ENCODE assay signal across 16 cellular contexts in the genomic region with DNA sequence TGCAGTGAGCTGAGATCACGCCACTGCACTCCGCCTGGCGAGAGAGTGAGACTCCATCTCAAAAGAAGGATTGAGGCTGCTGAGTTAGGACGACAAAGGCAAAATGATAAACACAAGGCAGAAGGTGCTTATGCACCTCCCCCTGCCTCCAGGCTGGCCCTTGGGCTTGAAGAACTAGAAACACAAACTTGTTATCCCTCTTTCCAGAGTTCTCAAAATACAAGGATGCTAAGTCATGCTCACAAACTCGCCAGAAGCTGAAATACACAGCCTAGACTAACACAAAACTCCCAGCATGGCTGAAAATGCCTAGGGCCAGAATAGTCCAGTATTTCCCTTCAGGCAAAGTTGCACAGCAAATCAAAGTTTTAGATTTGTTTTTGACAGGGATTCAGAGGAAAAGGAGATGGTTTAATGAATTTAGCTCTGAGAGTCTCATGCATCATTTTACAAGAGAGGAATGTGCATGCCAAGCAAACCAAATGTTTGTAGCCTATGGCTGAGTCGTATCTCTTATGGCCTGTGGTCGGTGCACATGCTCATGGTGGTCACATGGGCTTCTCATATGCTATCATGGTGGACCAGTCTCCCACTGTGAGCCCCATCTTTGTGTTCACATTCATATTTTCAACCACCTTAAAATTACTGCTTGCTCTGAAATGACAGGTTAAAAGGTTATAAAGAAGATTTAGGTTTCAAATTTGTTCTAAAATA. TPM values are rescaled to one million over a fixed set of nuclear protein-coding genes. Genes with fewer than 3 reads are reported as not detected.
DNase-seq lines count a peak whose midpoint lies in the region; ATAC-seq and TF ChIP-seq lines count a peak whose summit lies in the region.
"Had no signal": no experiment of that assay in that cellular context is flagged by ENCODE, and none has a peak within 500 bp of the region (broad histone marks: within the 10 kb centered on the region; RNA-seq: fewer than 3 reads in every experiment).

No MANE protein-coding gene starts in this region.

- no peaks in the 10 kb centered on the region for H4K20me1 ChIP-seq in IMR-90 (ENCODE audit: insufficient read depth, low read length)

- H3K4me2 ChIP-seq in IMR-90 (ENCODE audit: low read depth, low read length): no peak overlapping the region
- no peak overlapping the region for H3K4me2 ChIP-seq in trophoblast cell (ENCODE audit: low read length)

- in situ Hi-C loops in IMR-90 (cut with MboI; ENCODE audit: low sequenced_read_pairs): no loop called here

- TF ChIP-seq CTCF in IMR-90 (conservative IDR thresholded peaks at IDR 0.05; ENCODE audit: low read depth, low read length) (no peak), Peyer's patch (IDR thresholded peaks at IDR 0.05) (no peak)

- dilution Hi-C loops in IMR-90 (cut with HindIII; ENCODE audit: low sequenced_read_pairs, unreplicated experiment): no loop called here

- H2BK20ac ChIP-seq in IMR-90 (ENCODE audit: low read depth, low read length): peak overlapping the region; percentile 82

- H3K23ac ChIP-seq in IMR-90 (ENCODE audit: low read depth, low read length) (peak overlapping the region; percentile 86; the same call in 1 of the 2 replicates), trophoblast cell (ENCODE audit: low read length) (no peak overlapping the region)

- H4K91ac ChIP-seq in IMR-90 (ENCODE audit: insufficient read depth, low read depth, low read length): 0 out of 2 replicates have a peak overlapping the region, but pooled peaks have one; percentile 4
- no peak overlapping the region for H4K91ac ChIP-seq in trophoblast cell (ENCODE audit: low read depth, low read length)

- H3K27me3 Mint-ChIP-seq in activated T-cell treated with anti-CD3 and anti-CD28 coated beads, Interleukin-2, amount 50 U/mL, for 72 hours (ENCODE audit: low read depth): no peaks in the 10 kb centered on the region
- no peaks in the 10 kb centered on the region for H3K27me3 Mint-ChIP-seq in activated T-cell treated with anti-CD3 and anti-CD28 coated beads, Interleukin-2, amount 50 U/mL, for 4 hours (ENCODE audit: low read depth)
- no peaks in the 10 kb centered on the region for H3K27me3 Mint-ChIP-seq in activated naive CD8-positive, alpha-beta T cell treated with anti-CD3 and anti-CD28 coated beads for 36 hours

- H3K18ac ChIP-seq in IMR-90 (ENCODE audit: low read depth, low read length) (no peak overlapping the region), trophoblast cell (ENCODE audit: low read length) (no peak overlapping the region)

- H3K27ac Mint-ChIP-seq in activated T-cell treated with anti-CD3 and anti-CD28 coated beads, Interleukin-2, amount 50 U/mL, for 72 hours: peak overlapping the region; percentile 60
- H3K27ac Mint-ChIP-seq in activated naive CD8-positive, alpha-beta T cell treated with anti-CD3 and anti-CD28 coated beads for 36 hours: no peak overlapping the region

- BruUV-seq in IMR-90 (replicated peaks; lab: Mats Ljungman, UMichigan): no TSS peak

- H4K5ac ChIP-seq in IMR-90 (ENCODE audit: low read depth, low read length): 0 out of 2 replicates have a peak overlapping the region, but pooled peaks have one; percentile 3

- ATAC-seq in activated T-cell treated with anti-CD3 and anti-CD28 coated beads, Interleukin-2, amount 50 U/mL, for 72 hours (replicated peaks in 1 of 2): peak; percentile 69 to 74
- ATAC-seq in activated T-cell treated with anti-CD3 and anti-CD28 coated beads, Interleukin-2, amount 50 U/mL, for 4 hours: no peak
- ATAC-seq in IMR-90 (ENCODE audit: low read depth): peak; percentile 59
- ATAC-seq: left colon had no signal

- no peak overlapping the region for H4K12ac ChIP-seq in trophoblast cell (ENCODE audit: low read depth, low read length)

- POLR2A ChIA-PET in IMR-90 (lab: Charles Lee; ENCODE audit: unreplicated experiment): no interaction called here

- H3K4me1 ChIP-seq in IMR-90 (ENCODE audit: control insufficient read depth, insufficient read depth, low read length) (peaks cover 11% of the 10 kb centered on the region), trophoblast cell (ENCODE audit: control insufficient read depth in 1 of 2, insufficient read depth in 2 of 2, low read length in 2 of 2) (peaks cover 0 to 4% of the 10 kb centered on the region in 2 experiments), Peyer's patch (no peaks in the 10 kb centered on the region)

- no peaks in the 10 kb centered on the region for H3K36me3 ChIP-seq in IMR-90 (ENCODE audit: control insufficient read depth, insufficient read depth, low read length)
- H3K36me3 ChIP-seq in trophoblast cell (ENCODE audit: control insufficient read depth in 1 of 2, insufficient read depth in 2 of 2, low read length in 2 of 2): no peaks in the 10 kb centered on the region
- H3K36me3 ChIP-seq in Peyer's patch: peaks cover 0 to 13% (median 0%) of the 10 kb centered on the region in 3 donors
- H3K36me3 ChIP-seq: ascending aorta had no signal

- WGBS in IMR-90 (ENCODE audit: extremely low coverage in 2 of 2, insufficient read length in 1 of 2), 2 experiments: 100% methylated on average over 2 of the region's 7 CpGs; no CpG with 5 or more reads in 1 of the 2 experiments
- WGBS in trophoblast cell (ENCODE audit: extremely low coverage, insufficient coverage, insufficient read length): no CpG with 5 or more reads among the region's 7 CpGs

- H3K36me3 Mint-ChIP-seq in activated T-cell treated with anti-CD3 and anti-CD28 coated beads, Interleukin-2, amount 50 U/mL, for 72 hours (ENCODE audit: insufficient read depth in 2 of 2): peaks cover 1 to 2% of the 10 kb centered on the region in 2 donors
- peaks cover 9% of the 10 kb centered on the region for H3K36me3 Mint-ChIP-seq in activated T-cell treated with anti-CD3 and anti-CD28 coated beads, Interleukin-2, amount 50 U/mL, for 4 hours (ENCODE audit: insufficient read depth)
- H3K36me3 Mint-ChIP-seq in activated naive CD8-positive, alpha-beta T cell treated with anti-CD3 and anti-CD28 coated beads for 36 hours: peaks cover 11% of the 10 kb centered on the region

- TF ChIP-seq RAD21 in IMR-90 (IDR thresholded peaks at IDR 0.05; ENCODE audit: low read length): no peak

- TF ChIP-seq POLR2A in IMR-90 (IDR thresholded peaks at IDR 0.05; ENCODE audit: low read depth, low read length) (no peak), Peyer's patch (IDR thresholded peaks at IDR 0.05) (no peak)

- H3K27ac ChIP-seq in IMR-90 (ENCODE audit: insufficient read depth, low read length) (peak overlapping the region; percentile 9; the same call in 1 of the 2 replicates), trophoblast cell (ENCODE audit: low read depth, low read length) (peak overlapping the region; percentile 52), Peyer's patch (no peak overlapping the region)
- H3K27ac ChIP-seq: ascending aorta had no signal

- no peak overlapping the region for H2AK9ac ChIP-seq in IMR-90 (replicated peaks; ENCODE audit: low read depth, low read length, poor library complexity)

- H3K4me1 Mint-ChIP-seq in activated T-cell treated with anti-CD3 and anti-CD28 coated beads, Interleukin-2, amount 50 U/mL, for 72 hours (ENCODE audit: low read depth): peaks cover 54% of the 10 kb centered on the region
- peaks cover 25% of the 10 kb centered on the region for H3K4me1 Mint-ChIP-seq in activated T-cell treated with anti-CD3 and anti-CD28 coated beads, Interleukin-2, amount 50 U/mL, for 4 hours (ENCODE audit: low read depth)
- H3K4me1 Mint-ChIP-seq in activated naive CD8-positive, alpha-beta T cell treated with anti-CD3 and anti-CD28 coated beads for 36 hours: peaks cover 38% of the 10 kb centered on the region

- CTCF ChIA-PET in IMR-90 (lab: Yijun Ruan, JAX): no interaction called here

- H3K27me3 ChIP-seq in IMR-90 (ENCODE audit: control insufficient read depth, insufficient read depth, low read length) (no peaks in the 10 kb centered on the region), trophoblast cell (ENCODE audit: insufficient read depth, low read length) (no peaks in the 10 kb centered on the region), Peyer's patch (no peaks in the 10 kb centered on the region)
- H3K27me3 ChIP-seq: ascending aorta had no signal

- H3K9me3 ChIP-seq in IMR-90 (ENCODE audit: control insufficient read depth, insufficient read depth, low read length): no peaks in the 10 kb centered on the region
- no peaks in the 10 kb centered on the region for H3K9me3 ChIP-seq in trophoblast cell (ENCODE audit: insufficient read depth, low read depth, low read length)
- H3K9me3 ChIP-seq in Peyer's patch: no peaks in the 10 kb centered on the region
- H3K9me3 ChIP-seq: ascending aorta had no signal

- H3K79me1 ChIP-seq in IMR-90 (ENCODE audit: low read depth in 1 of 2, low read length in 2 of 2): 0 out of 4 replicates have a peak, but pooled peaks cover 0 to 4% of the 10 kb centered on the region in 2 experiments
- H3K79me1 ChIP-seq in trophoblast cell (ENCODE audit: low read length): no peaks in the 10 kb centered on the region

- H3K9ac ChIP-seq in IMR-90 (ENCODE audit: low read depth, low read length) (no peak overlapping the region; the same call in 1 of the 2 replicates), trophoblast cell (ENCODE audit: low read length) (no peak overlapping the region)

- H3K14ac ChIP-seq in IMR-90 (replicated peaks; ENCODE audit: low read depth, low read length): peak overlapping the region; percentile 35; the same call in 1 of the 2 replicates
- H3K14ac ChIP-seq in trophoblast cell (ENCODE audit: low read length): no peak overlapping the region

- H3K4me3 ChIP-seq in IMR-90 (ENCODE audit: insufficient read depth, low read depth, low read length) (no peak overlapping the region), trophoblast cell (ENCODE audit: low read depth, low read length) (no peak overlapping the region), Peyer's patch (no peak overlapping the region)
- H3K4me3 ChIP-seq: ascending aorta had no signal

- H2BK15ac ChIP-seq in IMR-90 (ENCODE audit: low read depth, low read length): no peak overlapping the region

- peak overlapping the region; percentile 6 to 69 for H3K4me3 Mint-ChIP-seq in activated T-cell treated with anti-CD3 and anti-CD28 coated beads, Interleukin-2, amount 50 U/mL, for 72 hours
- H3K4me3 Mint-ChIP-seq in activated T-cell treated with anti-CD3 and anti-CD28 coated beads, Interleukin-2, amount 50 U/mL, for 4 hours: no peak overlapping the region
- no peak overlapping the region for H3K4me3 Mint-ChIP-seq in activated naive CD8-positive, alpha-beta T cell treated with anti-CD3 and anti-CD28 coated beads for 36 hours
- H3K4me3 Mint-ChIP-seq: T-helper 2 cell treated with Interferon-gamma antibody and Interleukin-4, amounts not matched to agents 5 μg/mL and 100 μg/mL, for 36 hours had no signal

- peak overlapping the region in 1 of 2 experiments; percentile 24; a peak in 2 of 4 replicates for H4K8ac ChIP-seq in IMR-90 (ENCODE audit: low read depth in 2 of 2, low read length in 2 of 2)
- peak overlapping the region; percentile 37 for H4K8ac ChIP-seq in trophoblast cell (ENCODE audit: low read depth, low read length)

- H2BK120ac ChIP-seq in IMR-90 (ENCODE audit: low read depth, low read length) (peak overlapping the region; percentile 30; the same call in 1 of the 2 replicates), trophoblast cell (ENCODE audit: insufficient read depth, low read length, poor library complexity) (no peak overlapping the region)

- no peak overlapping the region for H2BK12ac ChIP-seq in trophoblast cell (ENCODE audit: low read length)

- H3K4ac ChIP-seq in IMR-90 (ENCODE audit: low read depth, low read length) (peak overlapping the region; percentile 43), trophoblast cell (ENCODE audit: low read depth, low read length) (no peak overlapping the region)

- no peaks in the 10 kb centered on the region for H3K9me3 Mint-ChIP-seq in activated T-cell treated with anti-CD3 and anti-CD28 coated beads, Interleukin-2, amount 50 U/mL, for 72 hours
- no peaks in the 10 kb centered on the region for H3K9me3 Mint-ChIP-seq in activated T-cell treated with anti-CD3 and anti-CD28 coated beads, Interleukin-2, amount 50 U/mL, for 4 hours
- H3K9me3 Mint-ChIP-seq in activated naive CD8-positive, alpha-beta T cell treated with anti-CD3 and anti-CD28 coated beads for 36 hours: no peaks in the 10 kb centered on the region
- H3K9me3 Mint-ChIP-seq: T-helper 2 cell treated with Interferon-gamma antibody and Interleukin-4, amounts not matched to agents 5 μg/mL and 100 μg/mL, for 36 hours had no signal

- peak; percentile 34 to 51 for DNase-seq in activated T-cell treated with anti-CD3 and anti-CD28 coated beads, Interleukin-2, amount 50 U/mL, for 72 hours
- no peak for DNase-seq in activated T-cell treated with anti-CD3 and anti-CD28 coated beads, Interleukin-2, amount 50 U/mL, for 4 hours
- DNase-seq in IMR-90 (peak; percentile 79), trophoblast cell (peak; percentile 94 to 99), NCI-H1105 (lab: John Stamatoyannopoulos, UW) (no peak), Peyer's patch (no peak), retina (no peak)
- DNase-seq in activated naive CD8-positive, alpha-beta T cell treated with anti-CD3 and anti-CD28 coated beads for 36 hours: peak; percentile 14
- DNase-seq: activated T-cell treated with anti-CD3 and anti-CD28 coated beads, Interleukin-2, amount 50 U/mL, for 48 hours; left colon; NCI-H187 treated with DMSO at 0.1 percent for 48 hours; NCI-H446 treated with DMSO at 0.1 percent for 48 hours; SIG-M5; stimulated activated CD4-positive, alpha-beta T cell treated with anti-CD3 and anti-CD28 coated beads, Interleukin-2, amount 100 ng/mL, for 24 hours had no signal

- H2AFZ ChIP-seq in IMR-90 (replicated peaks; ENCODE audit: low read length, poor library complexity): peak overlapping the region; percentile 64
- H2AFZ ChIP-seq in trophoblast cell (ENCODE audit: insufficient read depth, low read length, poor library complexity): no peak overlapping the region

- H2BK5ac ChIP-seq in IMR-90 (ENCODE audit: low read depth, low read length, poor library complexity, severe bottlenecking) (peak overlapping the region; percentile 61), trophoblast cell (ENCODE audit: low read depth, low read length, poor library complexity) (no peak overlapping the region)

- H2AK5ac ChIP-seq in IMR-90 (ENCODE audit: low read depth, low read length): 0 out of 2 replicates have a peak overlapping the region, but pooled peaks have one; percentile 37
- H2AK5ac ChIP-seq in trophoblast cell (ENCODE audit: low read length): no peak overlapping the region

- H3K9me1 ChIP-seq in IMR-90 (ENCODE audit: insufficient read depth, low read length): peaks cover 7% of the 10 kb centered on the region; the same call in 1 of the 2 replicates

- no peak overlapping the region; the same call in 1 of the 2 replicates for H3K56ac ChIP-seq in IMR-90 (ENCODE audit: extremely low read depth, insufficient read depth, low read length)

- H3K79me2 ChIP-seq in trophoblast cell (ENCODE audit: control insufficient read depth, insufficient read depth, low read length, poor library complexity): no peaks in the 10 kb centered on the region

- intact Hi-C loops in IMR-90 (cut with micrococcal nuclease): loop anchor here (10.0 kb wide), 1 partner anchor 635 kb away; no protein-coding TSS in a partner anchor

RNA-seq across cellular contexts. Expression of a gene that starts 16.2 kb away (rescaled TPM):
- total RNA-seq in activated T-cell treated with anti-CD3 and anti-CD28 coated beads, Interleukin-2, amount 50 U/mL, for 72 hours: 10 to 100 TPM in 1 of 2 donors, 1 to 10 TPM in 1; 9.0 to 10.8 TPM
- 10 to 100 TPM; 14.9 to 23.2 (median 15.0) TPM for total RNA-seq in activated T-cell treated with anti-CD3 and anti-CD28 coated beads, Interleukin-2, amount 50 U/mL, for 4 hours
- 1.7 and 1.8 TPM in 2 replicates for total RNA-seq in IMR-90 (2012; rRNA removed)
- 1.0 and 1.1 TPM in 2 replicates for polyA plus RNA-seq in IMR-90 (2012; rRNA removed)
- 0.34 and 0.43 TPM in 2 replicates for polyA plus RNA-seq in IMR-90 (2012; cell fraction: cytosol; rRNA removed)
- 0.20 and 1.4 TPM in 2 replicates for polyA plus RNA-seq in IMR-90 (2012; cell fraction: nucleus; rRNA removed; ENCODE audit: low replicate concordance)
- 10 to 100 TPM; 10.8 to 12.1 TPM for total RNA-seq in activated naive CD8-positive, alpha-beta T cell treated with anti-CD3 and anti-CD28 coated beads for 36 hours
- 33.7 and 34.3 TPM in 2 replicates for polyA plus RNA-seq in trophoblast cell (2013)
- total RNA-seq in Peyer's patch: 10 to 100 TPM in 1 of 4 donors, 1 to 10 TPM in 3; 6.2 to 10.7 (median 7.2) TPM
- total RNA-seq: ascending aorta had no signal

RNA-seq across cellular contexts. Expression of a gene that starts 52.0 kb away (rescaled TPM):
- 10 to 100 TPM; 28.4 to 29.7 TPM for total RNA-seq in activated T-cell treated with anti-CD3 and anti-CD28 coated beads, Interleukin-2, amount 50 U/mL, for 72 hours
- total RNA-seq in activated T-cell treated with anti-CD3 and anti-CD28 coated beads, Interleukin-2, amount 50 U/mL, for 4 hours: 1 to 10 TPM; 4.7 to 6.9 (median 6.0) TPM
- total RNA-seq in IMR-90 (2012; rRNA removed): 13.3 and 17.7 TPM in 2 replicates
- 11.4 and 12.8 TPM in 2 replicates for polyA plus RNA-seq in IMR-90 (2012; rRNA removed)
- 2.6 and 5.5 TPM in 2 replicates for polyA plus RNA-seq in IMR-90 (2012; cell fraction: cytosol; rRNA removed)
- 2.3 and 5.3 TPM in 2 replicates for polyA plus RNA-seq in IMR-90 (2012; cell fraction: nucleus; rRNA removed; ENCODE audit: low replicate concordance)
- total RNA-seq in activated naive CD8-positive, alpha-beta T cell treated with anti-CD3 and anti-CD28 coated beads for 36 hours: 10 to 100 TPM; 15.3 to 16.2 TPM
- polyA plus RNA-seq in trophoblast cell (2013): 1.9 and 2.2 TPM in 2 replicates
- 10 to 100 TPM; 44.6 to 85.6 (median 54.3) TPM for total RNA-seq in Peyer's patch

RNA-seq across cellular contexts. Expression of a gene that starts 52.1 kb away (rescaled TPM):
- 1 to 10 TPM; 1.6 TPM for total RNA-seq in activated T-cell treated with anti-CD3 and anti-CD28 coated beads, Interleukin-2, amount 50 U/mL, for 72 hours
- total RNA-seq in activated T-cell treated with anti-CD3 and anti-CD28 coated beads, Interleukin-2, amount 50 U/mL, for 4 hours: under 1 TPM; 0.08 to 0.53 (median 0.27) TPM
- 0.54 and 0.83 TPM in 2 replicates for total RNA-seq in IMR-90 (2012; rRNA removed)
- polyA plus RNA-seq in IMR-90 (2012; rRNA removed): 0.15 and 0.17 TPM in 2 replicates
- polyA plus RNA-seq in IMR-90 (2012; cell fraction: cytosol; rRNA removed): 0.05 and 0.13 TPM in 2 replicates
- 0.18 and 0.20 TPM in 2 replicates for polyA plus RNA-seq in IMR-90 (2012; cell fraction: nucleus; rRNA removed; ENCODE audit: low replicate concordance)
- under 1 TPM; 0.40 to 0.41 TPM for total RNA-seq in activated naive CD8-positive, alpha-beta T cell treated with anti-CD3 and anti-CD28 coated beads for 36 hours
- polyA plus RNA-seq in trophoblast cell (2013): 0.33 and 0.47 TPM in 2 replicates
- 1 to 10 TPM in 1 of 4 donors, not detected in 3; 1.6 TPM for total RNA-seq in Peyer's patch

Comparison
In these comparisons a context has a peak if more than half of its experiments do, and no peak if none do; other contexts are left out.
1. ATAC-seq: peak in activated T-cell treated with anti-CD3 and anti-CD28 coated beads, Interleukin-2, amount 50 U/mL, for 72 hours (2 of 2) and IMR-90 (single experiment); none in activated T-cell treated with anti-CD3 and anti-CD28 coated beads, Interleukin-2, amount 50 U/mL, for 4 hours (0 of 2).
2. DNase-seq: peak in activated T-cell treated with anti-CD3 and anti-CD28 coated beads, Interleukin-2, amount 50 U/mL, for 72 hours (2 of 2), IMR-90 (single experiment), activated naive CD8-positive, alpha-beta T cell treated with anti-CD3 and anti-CD28 coated beads for 36 hours (single experiment) and trophoblast cell (2 of 2); none in activated T-cell treated with anti-CD3 and anti-CD28 coated beads, Interleukin-2, amount 50 U/mL, for 4 hours (single experiment), NCI-H1105 (single experiment), Peyer's patch (0 of 3) and retina (single experiment).
3. H3K4me3 Mint-ChIP-seq: peak in activated T-cell treated with anti-CD3 and anti-CD28 coated beads, Interleukin-2, amount 50 U/mL, for 72 hours (2 of 2); none in activated T-cell treated with anti-CD3 and anti-CD28 coated beads, Interleukin-2, amount 50 U/mL, for 4 hours (single experiment) and activated naive CD8-positive, alpha-beta T cell treated with anti-CD3 and anti-CD28 coated beads for 36 hours (single experiment).
4. H3K27ac ChIP-seq: peak in IMR-90 (single experiment) and trophoblast cell (single experiment); none in Peyer's patch (0 of 4).